In the genomic region with DNA sequence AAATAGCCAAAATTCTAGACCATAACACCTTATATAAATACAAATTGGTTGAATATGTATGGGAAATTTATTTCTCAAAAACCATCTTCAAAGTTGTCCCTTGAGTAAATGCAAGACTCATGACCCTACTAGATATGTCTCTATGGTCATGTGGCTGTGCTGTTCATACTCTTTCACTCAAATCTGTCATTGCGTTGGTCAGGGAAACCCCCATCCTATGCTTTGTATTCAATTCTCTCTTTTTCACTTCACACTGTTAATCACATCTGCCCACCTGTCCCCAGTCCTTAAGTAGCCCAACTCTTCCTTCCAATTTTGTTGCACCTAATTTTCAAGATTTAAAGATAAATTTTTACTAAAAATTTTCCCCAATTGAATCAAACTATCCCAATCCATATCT, we compare ENCODE assay signal across 12 cellular contexts. TPM values are rescaled to one million over a fixed set of nuclear protein-coding genes. Genes with fewer than 3 reads are reported as not detected.
A peak's percentile ranks its signal among the peaks of the same experiment; 100 is the strongest.
DNase-seq lines count a peak whose midpoint lies in the region; ATAC-seq and TF ChIP-seq lines count a peak whose summit lies in the region.
"Had no signal": no experiment of that assay in that cellular context is flagged by ENCODE, and none has a peak within 500 bp of the region (broad histone marks: within the 10 kb centered on the region; RNA-seq: fewer than 3 reads in every experiment).

No MANE protein-coding gene starts in this region.

- CTCF ChIA-PET in activated CD8-positive, alpha-beta T cell treated with anti-CD3 and anti-CD28 coated beads for 36 hours (lab: Charles Lee): no interaction called here
- CTCF ChIA-PET in activated CD8-positive, alpha-beta T cell treated with anti-CD3 and anti-CD28 coated beads, Interleukin-2, amount 10 ng/mL, durations not matched to agents 7 days and 5 days (lab: Charles Lee): no interaction called here

- H3K36me3 ChIP-seq in Peyer's patch (no peaks in the 10 kb centered on the region), HAP-1 (replicated peaks) (no peaks in the 10 kb centered on the region)

- H3K9me3 ChIP-seq in Peyer's patch (no peaks in the 10 kb centered on the region), HAP-1 (no peaks in the 10 kb centered on the region)
- H3K9me3 ChIP-seq: A549 had no signal

- TF ChIP-seq POLR2A in Peyer's patch (IDR thresholded peaks at IDR 0.05): no peak

- no peak overlapping the region for H3K4me3 ChIP-seq in Peyer's patch
- no peak overlapping the region for H3K4me3 ChIP-seq in HAP-1
- H3K4me3 ChIP-seq: A549 had no signal

- H3K36me3 Mint-ChIP-seq in activated CD8-positive, alpha-beta T cell treated with anti-CD3 and anti-CD28 coated beads for 36 hours (ENCODE audit: low read depth): no peaks in the 10 kb centered on the region
- H3K36me3 Mint-ChIP-seq in activated CD8-positive, alpha-beta T cell treated with anti-CD3 and anti-CD28 coated beads, Interleukin-2, amount 10 ng/mL, durations not matched to agents 7 days and 5 days (ENCODE audit: low read depth): no peaks in the 10 kb centered on the region
- H3K36me3 Mint-ChIP-seq in stimulated activated memory B cell treated with anti-CD40 and anti-IgM and Interleukin-4, amounts not matched to agents 10 μg/mL and 1 μg/mL and 100 μg/mL, for 72 hours: no peaks in the 10 kb centered on the region

- H3K27me3 Mint-ChIP-seq in activated CD8-positive, alpha-beta T cell treated with anti-CD3 and anti-CD28 coated beads for 36 hours: peaks cover 16% of the 10 kb centered on the region
- peaks cover 9% of the 10 kb centered on the region for H3K27me3 Mint-ChIP-seq in activated CD8-positive, alpha-beta T cell treated with anti-CD3 and anti-CD28 coated beads, Interleukin-2, amount 10 ng/mL, durations not matched to agents 7 days and 5 days (ENCODE audit: low read depth)
- H3K27me3 Mint-ChIP-seq in stimulated activated memory B cell treated with anti-CD40 and anti-IgM and Interleukin-4, amounts not matched to agents 10 μg/mL and 1 μg/mL and 100 μg/mL, for 72 hours: peaks cover 11% of the 10 kb centered on the region

- TF ChIP-seq CTCF in activated CD8-positive, alpha-beta T cell treated with anti-CD3 and anti-CD28 coated beads for 36 hours (IDR thresholded peaks at IDR 0.05): no peak
- no peak for TF ChIP-seq CTCF in Peyer's patch (IDR thresholded peaks at IDR 0.05)

- POLR2A ChIA-PET in activated CD8-positive, alpha-beta T cell treated with anti-CD3 and anti-CD28 coated beads for 36 hours (lab: Charles Lee): no interaction called here
- POLR2A ChIA-PET in activated CD8-positive, alpha-beta T cell treated with anti-CD3 and anti-CD28 coated beads, Interleukin-2, amount 10 ng/mL, durations not matched to agents 7 days and 5 days (lab: Charles Lee): no interaction called here

- no peak overlapping the region for H3K27ac Mint-ChIP-seq in activated CD8-positive, alpha-beta T cell treated with anti-CD3 and anti-CD28 coated beads for 36 hours
- H3K27ac Mint-ChIP-seq in activated CD8-positive, alpha-beta T cell treated with anti-CD3 and anti-CD28 coated beads, Interleukin-2, amount 10 ng/mL, durations not matched to agents 7 days and 5 days: no peak overlapping the region
- H3K27ac Mint-ChIP-seq in stimulated activated memory B cell treated with anti-CD40 and anti-IgM and Interleukin-4, amounts not matched to agents 10 μg/mL and 1 μg/mL and 100 μg/mL, for 72 hours: no peak overlapping the region

- H3K27me3 ChIP-seq in Peyer's patch (no peaks in the 10 kb centered on the region), HAP-1 (ENCODE audit: low read depth) (no peaks in the 10 kb centered on the region)

- peak; percentile 88 for ATAC-seq in activated CD8-positive, alpha-beta T cell treated with anti-CD3 and anti-CD28 coated beads for 36 hours
- no peak for ATAC-seq in activated CD8-positive, alpha-beta T cell treated with anti-CD3 and anti-CD28 coated beads, Interleukin-2, amount 10 ng/mL, durations not matched to agents 7 days and 5 days
- ATAC-seq in GM21529 (IDR thresholded peaks at IDR 0.05; ENCODE audit: unreplicated experiment) (peak; percentile 99), HG03095 (IDR thresholded peaks at IDR 0.05; ENCODE audit: unreplicated experiment) (peak; percentile 95)
- ATAC-seq in stimulated activated memory B cell treated with anti-CD40 and anti-IgM and Interleukin-4, amounts not matched to agents 10 μg/mL and 1 μg/mL and 100 μg/mL, for 72 hours: peak; percentile 94
- ATAC-seq: A549 had no signal

- DNase-seq in activated CD8-positive, alpha-beta T cell treated with anti-CD3 and anti-CD28 coated beads for 36 hours: peak; percentile 33
- DNase-seq in activated CD8-positive, alpha-beta T cell treated with anti-CD3 and anti-CD28 coated beads, Interleukin-2, amount 10 ng/mL, durations not matched to agents 7 days and 5 days: no peak
- DNase-seq in Peyer's patch (no peak), NCI-H187 (lab: John Stamatoyannopoulos, UW) (no peak), HAP-1 (ENCODE audit: low spot score in 2 of 2) (no peak)
- DNase-seq: IMR-90; NCI-H187 treated with DMSO at 0.1 percent for 48 hours; NK-92 treated with Interleukin-12 subunit alpha and Interleukin-12 subunit beta, amount 100 ng/mL, for 24 hours had no signal

- H3K4me3 Mint-ChIP-seq in activated CD8-positive, alpha-beta T cell treated with anti-CD3 and anti-CD28 coated beads for 36 hours: no peak overlapping the region
- H3K4me3 Mint-ChIP-seq in activated CD8-positive, alpha-beta T cell treated with anti-CD3 and anti-CD28 coated beads, Interleukin-2, amount 10 ng/mL, durations not matched to agents 7 days and 5 days: no peak overlapping the region
- no peak overlapping the region for H3K4me3 Mint-ChIP-seq in stimulated activated memory B cell treated with anti-CD40 and anti-IgM and Interleukin-4, amounts not matched to agents 10 μg/mL and 1 μg/mL and 100 μg/mL, for 72 hours

- no peak overlapping the region for H3K27ac ChIP-seq in Peyer's patch
- H3K27ac ChIP-seq: A549 had no signal

- H3K9me3 Mint-ChIP-seq in activated CD8-positive, alpha-beta T cell treated with anti-CD3 and anti-CD28 coated beads for 36 hours: no peaks in the 10 kb centered on the region
- no peaks in the 10 kb centered on the region for H3K9me3 Mint-ChIP-seq in activated CD8-positive, alpha-beta T cell treated with anti-CD3 and anti-CD28 coated beads, Interleukin-2, amount 10 ng/mL, durations not matched to agents 7 days and 5 days (ENCODE audit: insufficient read depth)
- H3K9me3 Mint-ChIP-seq in stimulated activated memory B cell treated with anti-CD40 and anti-IgM and Interleukin-4, amounts not matched to agents 10 μg/mL and 1 μg/mL and 100 μg/mL, for 72 hours: no peaks in the 10 kb centered on the region

- H3K4me1 ChIP-seq in Peyer's patch: no peaks in the 10 kb centered on the region
- H3K4me1 ChIP-seq in HAP-1: peaks cover 13% of the 10 kb centered on the region
- H3K4me1 ChIP-seq: A549 had no signal

- H3K4me1 Mint-ChIP-seq in activated CD8-positive, alpha-beta T cell treated with anti-CD3 and anti-CD28 coated beads for 36 hours (ENCODE audit: low read depth): peaks cover 2% of the 10 kb centered on the region
- H3K4me1 Mint-ChIP-seq in activated CD8-positive, alpha-beta T cell treated with anti-CD3 and anti-CD28 coated beads, Interleukin-2, amount 10 ng/mL, durations not matched to agents 7 days and 5 days (ENCODE audit: low read depth): no peaks in the 10 kb centered on the region
- H3K4me1 Mint-ChIP-seq in stimulated activated memory B cell treated with anti-CD40 and anti-IgM and Interleukin-4, amounts not matched to agents 10 μg/mL and 1 μg/mL and 100 μg/mL, for 72 hours: peaks cover 7% of the 10 kb centered on the region

- intact Hi-C loops in activated CD8-positive, alpha-beta T cell treated with anti-CD3 and anti-CD28 coated beads for 36 hours (cut with micrococcal nuclease): no loop called here

- in situ Hi-C loops in HAP-1 (cut with MboI; ENCODE audit: low sequenced_read_pairs): no loop called here

RNA-seq across cellular contexts. Expression of a gene that starts 51.0 kb away (rescaled TPM):
- 1,000 to 10,000 TPM; 2,058 to 2,107 TPM for total RNA-seq in activated CD8-positive, alpha-beta T cell treated with anti-CD3 and anti-CD28 coated beads for 36 hours
- 1,000 to 10,000 TPM; 1,299 to 1,346 TPM for total RNA-seq in activated CD8-positive, alpha-beta T cell treated with anti-CD3 and anti-CD28 coated beads, Interleukin-2, amount 10 ng/mL, durations not matched to agents 7 days and 5 days
- total RNA-seq in Peyer's patch: 1,000 to 10,000 TPM in 1 of 4 donors, 100 to 1,000 TPM in 3; 323 to 1,787 (median 560) TPM
